20 cellular contexts compared by ENCODE assay signal in genomic region chr5:111706345-111706744, GRCh38. TPM values are rescaled to one million over a fixed set of nuclear protein-coding genes. Genes with fewer than 3 reads are reported as not detected.
A peak's percentile ranks its signal among the peaks of the same experiment; 100 is the strongest.
DNase-seq lines count a peak whose midpoint lies in the region; FAIRE-seq and TF ChIP-seq lines count a peak whose summit lies in the region.
"Had no signal": no experiment of that assay in that cellular context is flagged by ENCODE, and none has a peak within 500 bp of the region (broad histone marks: within the 10 kb centered on the region; RNA-seq: fewer than 3 reads in every experiment).

No MANE protein-coding gene starts in this region.

- H3K4me1 Mint-ChIP-seq in mesothelial cell of epicardium (peaks cover 5% of the 10 kb centered on the region), chondrocyte (ENCODE audit: low read depth) (no peaks in the 10 kb centered on the region), CD14-positive monocyte (peaks cover 14% of the 10 kb centered on the region)

- FAIRE-seq in kidney (lab: Jason Lieb, UNC), result no peak
- FAIRE-seq: H54 had no signal

- intact Hi-C loops in CD14-positive monocyte (cut with micrococcal nuclease) (no loop called here), kidney (cut with DNase I) (no loop called here)

- peak overlapping the region; percentile 49 for H3K27ac Mint-ChIP-seq in mesothelial cell of epicardium
- H3K27ac Mint-ChIP-seq in chondrocyte (ENCODE audit: unreplicated experiment), result no peak overlapping the region
- no peak overlapping the region for H3K27ac Mint-ChIP-seq in CD14-positive monocyte
- H3K27ac Mint-ChIP-seq: B cell; CD8-positive, alpha-beta T cell had no signal

- H3K36me3 ChIP-seq in kidney (ENCODE audit: control insufficient read depth in 1 of 2, insufficient read depth in 2 of 2, low read length in 2 of 2), result no peaks in the 10 kb centered on the region
- H3K36me3 ChIP-seq: Peyer's patch had no signal

- H3K27me3 Mint-ChIP-seq in mesothelial cell of epicardium (ENCODE audit: low read depth) (no peaks in the 10 kb centered on the region), chondrocyte (ENCODE audit: low read depth) (no peaks in the 10 kb centered on the region), CD14-positive monocyte (ENCODE audit: low read depth in 3 of 3) (peaks cover 0 to 2% (median 0%) of the 10 kb centered on the region in 3 donors)
- H3K27me3 Mint-ChIP-seq: B cell had no signal

- no peak overlapping the region for H3K27ac ChIP-seq in kidney (ENCODE audit: low read depth in 2 of 2, low read length in 2 of 2)
- H3K27ac ChIP-seq: HL-60, Peyer's patch had no signal

- TF ChIP-seq CTCF in fibroblast of the aortic adventitia (IDR thresholded peaks at IDR 0.05; ENCODE audit: insufficient read depth, low read length), result no peak
- no peak for TF ChIP-seq CTCF in mesothelial cell of epicardium (IDR thresholded peaks at IDR 0.05; ENCODE audit: unreplicated experiment)
- no peak for TF ChIP-seq CTCF in chondrocyte (IDR thresholded peaks at IDR 0.05)
- TF ChIP-seq CTCF in CD14-positive monocyte (IDR thresholded peaks at IDR 0.05), result no peak
- TF ChIP-seq CTCF in kidney (IDR thresholded peaks at IDR 0.05; ENCODE audit: borderline replicate concordance, extremely low read depth, insufficient read depth), result no peak

- H3K9me3 Mint-ChIP-seq in mesothelial cell of epicardium, result peaks cover 8% of the 10 kb centered on the region
- peaks cover 2% of the 10 kb centered on the region for H3K9me3 Mint-ChIP-seq in chondrocyte (ENCODE audit: low read depth)
- H3K9me3 Mint-ChIP-seq in CD14-positive monocyte, result peaks cover 0 to 2% (median 0%) of the 10 kb centered on the region in 7 donors
- H3K9me3 Mint-ChIP-seq: CD8-positive, alpha-beta T cell had no signal

- no peaks in the 10 kb centered on the region for H3K4me1 ChIP-seq in kidney (ENCODE audit: control insufficient read depth in 1 of 2, insufficient read depth in 1 of 2, low read depth in 1 of 2, low read length in 2 of 2)
- H3K4me1 ChIP-seq: Peyer's patch had no signal

- no peaks in the 10 kb centered on the region for H3K9me3 ChIP-seq in kidney (ENCODE audit: control insufficient read depth in 1 of 2, low read length in 2 of 2)
- H3K9me3 ChIP-seq: Peyer's patch had no signal

- no peak overlapping the region for H3K4me3 ChIP-seq in fibroblast of the aortic adventitia (ENCODE audit: low read depth, low read length)
- H3K4me3 ChIP-seq in kidney (ENCODE audit: low read length in 2 of 2), result no peak overlapping the region
- H3K4me3 ChIP-seq: Peyer's patch had no signal

- DNase-seq in D341Med (ENCODE audit: low spot score), result peak; percentile 70
- DNase-seq in NCI-H82 (lab: John Stamatoyannopoulos, UW), result peak; percentile 77
- peak; percentile 45 for DNase-seq in fibroblast of the aortic adventitia (ENCODE audit: low read depth)
- no peak for DNase-seq in mesothelial cell of epicardium (ENCODE audit: low spot score in 2 of 2, unreplicated experiment in 2 of 2)
- DNase-seq in chondrocyte (ENCODE audit: low spot score), result no peak
- no peak for DNase-seq in CD14-positive monocyte (ENCODE audit: low spot score)
- DNase-seq in activated naive CD4-positive, alpha-beta T cell treated with Interleukin-2 at 50 U/mL for 16 hours, result no peak
- DNase-seq in kidney, result no peak
- DNase-seq: CD8-positive, alpha-beta T cell; DMS153; EL; NCI-H1436 treated with DMSO at 0.1 percent for 48 hours; NCI-H2081 treated with DMSO at 0.1 percent for 48 hours; NCI-H226; NCI-H526; Peyer's patch; SIG-M5 had no signal

- no peak overlapping the region for H3K9ac ChIP-seq in kidney (ENCODE audit: low read length in 2 of 2)

- H3K36me3 Mint-ChIP-seq in mesothelial cell of epicardium (peaks cover 5% of the 10 kb centered on the region), chondrocyte (ENCODE audit: low read depth) (peaks cover 2% of the 10 kb centered on the region), CD14-positive monocyte (no peaks in the 10 kb centered on the region)
- H3K36me3 Mint-ChIP-seq: CD8-positive, alpha-beta T cell had no signal

- H3K4me3 Mint-ChIP-seq in mesothelial cell of epicardium (no peak overlapping the region), chondrocyte (ENCODE audit: unreplicated experiment) (no peak overlapping the region), CD14-positive monocyte (no peak overlapping the region)
- H3K4me3 Mint-ChIP-seq: B cell; CD8-positive, alpha-beta T cell had no signal

RNA-seq across cellular contexts. Expression of gene NREP, which starts 50.6 kb away (rescaled TPM):
- total RNA-seq in fibroblast of the aortic adventitia (ENCODE audit: low replicate concordance) (42.0 and 102 TPM in 2 replicates), mesothelial cell of epicardium (756 to 790 TPM (median 778 TPM) in 3 replicates), chondrocyte (595 to 1,006 TPM (median 987 TPM) in 3 replicates), kidney (20.9 TPM)
- polyA plus RNA-seq in CD14-positive monocyte (10 to 100 TPM; 17.1 to 23.6 TPM), kidney (ENCODE audit: insufficient read depth, low read depth, low replicate concordance) (37.0 TPM)

Comparison
In these comparisons a context has a peak if more than half of its experiments do, and no peak if none do; other contexts are left out.
1. DNase-seq: peak in D341Med (single experiment), NCI-H82 (single experiment) and fibroblast of the aortic adventitia (single experiment); none in mesothelial cell of epicardium (0 of 2), chondrocyte (single experiment), CD14-positive monocyte (single experiment), activated naive CD4-positive, alpha-beta T cell treated with Interleukin-2 at 50 U/mL for 16 hours (single experiment) and kidney (single experiment).